ENCODE assay signal across 1 cellular context in the genomic region with DNA sequence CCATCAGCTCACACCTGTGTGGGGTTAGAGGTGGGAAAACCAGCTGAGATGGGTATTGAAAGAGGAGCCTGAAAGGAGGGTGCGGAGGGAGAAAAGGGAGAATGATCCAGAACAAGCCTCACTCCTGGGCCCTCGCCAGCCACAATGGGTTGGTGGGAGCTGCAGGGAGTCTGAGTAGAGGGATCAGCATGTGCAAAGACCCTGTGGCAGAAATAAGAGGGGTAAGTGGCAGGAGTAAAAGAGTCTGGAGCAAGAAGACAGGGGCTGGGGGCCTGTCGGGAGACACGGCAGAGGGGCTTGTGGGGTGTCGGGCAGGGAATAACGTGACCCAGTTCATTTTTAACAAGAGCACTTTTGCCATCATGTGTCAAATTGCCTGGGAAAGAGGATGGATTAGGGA.
A peak's percentile ranks its signal among the peaks of the same experiment; 100 is the strongest.
TF ChIP-seq lines count a peak whose summit lies in the region.

No MANE protein-coding gene starts in this region.

TF ChIP-seq in H1, 55 proteins besides CTCF, POLR2A, EP300 and RAD21:
- TF ChIP-seq KDM1A (IDR thresholded peaks at IDR 0.05; ENCODE audit: borderline replicate concordance, low read length) = peak; percentile 33; the same call in 1 of the 2 replicates
- TF ChIP-seq, protein P1, sequence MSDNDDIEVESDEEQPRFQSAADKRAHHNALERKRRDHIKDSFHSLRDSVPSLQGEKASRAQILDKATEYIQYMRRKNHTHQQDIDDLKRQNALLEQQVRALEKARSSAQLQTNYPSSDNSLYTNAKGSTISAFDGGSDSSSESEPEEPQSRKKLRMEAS (IDR thresholded peaks at IDR 0.05) = no peak
